Comparison of ENCODE assay signal across 24 cellular contexts in the genomic region with DNA sequence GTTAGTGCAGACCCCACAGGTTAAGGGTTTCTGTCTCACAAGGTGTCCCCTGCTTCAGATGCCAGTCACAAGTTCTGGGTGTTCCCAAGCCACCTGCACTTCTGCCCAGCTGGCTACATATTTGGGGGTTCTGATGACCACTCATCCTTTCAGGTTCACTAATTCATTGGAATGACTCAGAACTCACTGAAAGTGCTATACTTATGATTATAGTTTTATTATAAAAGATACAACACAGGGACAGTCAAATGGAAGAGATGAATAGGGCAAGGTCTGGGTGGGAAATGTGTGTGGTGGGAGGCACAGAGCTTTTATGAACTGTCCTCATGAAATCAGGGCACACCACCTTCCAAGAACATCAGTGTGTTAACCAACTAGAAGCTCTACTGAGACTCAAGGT.
"Had no signal": no experiment of that assay in that cellular context is flagged by ENCODE, and none has a peak within 500 bp of the region (broad histone marks: within the 10 kb centered on the region; RNA-seq: fewer than 3 reads in every experiment).

No MANE protein-coding gene starts in this region.

- H3K9me3 Mint-ChIP-seq: effector memory CD8-positive, alpha-beta T cell; immature natural killer cell; memory B cell; natural killer cell; stimulated activated memory B cell treated with anti-CD40 and anti-IgM and Interleukin-4, amounts not matched to agents 10 μg/mL and 1 μg/mL and 100 μg/mL, for 72 hours; stimulated activated naive CD8-positive, alpha-beta T cell treated with anti-CD3 and anti-CD28 coated beads, Interleukin-15, Interleukin-2, amounts not matched to agents 100 ng/mL and 50 ng/mL, for 24 hours had no signal

- DNase-seq: cortex of kidney; effector memory CD8-positive, alpha-beta T cell; erythroblast; esophagus squamous epithelium; foreskin melanocyte; hypothalamus; immature natural killer cell; islet precursor cell; kidney glomerular epithelial cell; left ventricle myocardium superior; natural killer cell; occipital lobe; ovary; posterior cingulate gyrus; psoas muscle; right cardiac atrium; sigmoid colon; stimulated activated CD4-positive, alpha-beta T cell treated with anti-CD3 and anti-CD28 coated beads, Interleukin-4, amount 100 ng/mL, for 1 hour; transverse colon; upper lobe of right lung; uterus had no signal

- H3K36me3 Mint-ChIP-seq: immature natural killer cell; memory B cell; natural killer cell; stimulated activated memory B cell treated with anti-CD40 and anti-IgM and Interleukin-4, amounts not matched to agents 10 μg/mL and 1 μg/mL and 100 μg/mL, for 72 hours had no signal

- H3K4me1 Mint-ChIP-seq: memory B cell; stimulated activated memory B cell treated with anti-CD40 and anti-IgM and Interleukin-4, amounts not matched to agents 10 μg/mL and 1 μg/mL and 100 μg/mL, for 72 hours had no signal

- H3K27ac Mint-ChIP-seq: effector memory CD8-positive, alpha-beta T cell; memory B cell; natural killer cell; stimulated activated memory B cell treated with anti-CD40 and anti-IgM and Interleukin-4, amounts not matched to agents 10 μg/mL and 1 μg/mL and 100 μg/mL, for 72 hours had no signal

- H3K27me3 Mint-ChIP-seq: effector memory CD8-positive, alpha-beta T cell; memory B cell; stimulated activated memory B cell treated with anti-CD40 and anti-IgM and Interleukin-4, amounts not matched to agents 10 μg/mL and 1 μg/mL and 100 μg/mL, for 72 hours; stimulated activated naive CD8-positive, alpha-beta T cell treated with anti-CD3 and anti-CD28 coated beads, Interleukin-15, Interleukin-2, amounts not matched to agents 100 ng/mL and 50 ng/mL, for 24 hours had no signal

- ATAC-seq: effector memory CD8-positive, alpha-beta T cell; left ventricle myocardium superior; psoas muscle; right cardiac atrium; stimulated activated memory B cell treated with anti-CD40 and anti-IgM and Interleukin-4, amounts not matched to agents 10 μg/mL and 1 μg/mL and 100 μg/mL, for 72 hours; upper lobe of right lung had no signal

- H3K4me3 Mint-ChIP-seq: effector memory CD8-positive, alpha-beta T cell; memory B cell; natural killer cell; stimulated activated memory B cell treated with anti-CD40 and anti-IgM and Interleukin-4, amounts not matched to agents 10 μg/mL and 1 μg/mL and 100 μg/mL, for 72 hours; stimulated activated naive CD8-positive, alpha-beta T cell treated with anti-CD3 and anti-CD28 coated beads, Interleukin-15, Interleukin-2, amounts not matched to agents 100 ng/mL and 50 ng/mL, for 24 hours had no signal
